ENCODE assay signal across 26 cellular contexts in the genomic region with DNA sequence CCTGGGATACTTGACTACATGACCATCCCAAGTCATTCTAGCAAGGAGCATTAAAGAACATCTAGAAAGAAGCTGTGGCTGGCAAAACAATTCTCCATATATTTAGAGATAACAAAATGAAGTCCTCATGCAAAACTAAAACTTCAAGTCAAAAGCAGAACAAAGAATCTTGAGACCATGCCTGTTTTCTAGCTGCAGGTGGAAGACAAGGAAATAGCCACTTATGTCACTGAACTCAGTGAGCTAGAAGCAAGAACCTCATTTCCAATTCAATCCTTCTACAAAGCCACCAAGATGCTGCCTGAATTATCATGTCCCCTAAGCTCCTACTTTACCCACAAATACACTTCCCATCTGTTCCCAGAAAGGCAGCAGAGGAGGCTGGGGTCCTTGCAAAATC. TPM values are rescaled to one million over a fixed set of nuclear protein-coding genes. Genes with fewer than 3 reads are reported as not detected.
DNase-seq lines count a peak whose midpoint lies in the region; ATAC-seq and TF ChIP-seq lines count a peak whose summit lies in the region.
"Had no signal": no experiment of that assay in that cellular context is flagged by ENCODE, and none has a peak within 500 bp of the region (broad histone marks: within the 10 kb centered on the region; RNA-seq: fewer than 3 reads in every experiment).

No MANE protein-coding gene starts in this region.

- no peak overlapping the region for H2BK120ac ChIP-seq in trophoblast cell (ENCODE audit: insufficient read depth, low read length, poor library complexity)

- H3K4me3 ChIP-seq in trophoblast cell (ENCODE audit: low read depth, low read length): no peak overlapping the region
- H3K4me3 ChIP-seq: BLaER1 treated with 17β-estradiol and CSF1 and Interleukin-3, amounts not matched to agents 10 nM and 100 nM; gastrocnemius medialis; left ventricle myocardium inferior; pancreas; smooth muscle cell; suprapubic skin had no signal

- H3K9me3 ChIP-seq in trophoblast cell (ENCODE audit: insufficient read depth, low read depth, low read length): no peaks in the 10 kb centered on the region
- H3K9me3 ChIP-seq: gastrocnemius medialis, left ventricle myocardium inferior, pancreas, suprapubic skin had no signal

- no peak overlapping the region for H4K8ac ChIP-seq in trophoblast cell (ENCODE audit: low read depth, low read length)

- H3K79me2 ChIP-seq in trophoblast cell (ENCODE audit: control insufficient read depth, insufficient read depth, low read length, poor library complexity): peaks cover 4% of the 10 kb centered on the region

- H2BK5ac ChIP-seq in trophoblast cell (ENCODE audit: low read depth, low read length, poor library complexity): no peak overlapping the region

- ATAC-seq in GM21390 (IDR thresholded peaks at IDR 0.05; ENCODE audit: unreplicated experiment) (peak; percentile 38), HG03159 (IDR thresholded peaks at IDR 0.05; ENCODE audit: unreplicated experiment) (peak; percentile 37), GM21717 (IDR thresholded peaks at IDR 0.05; ENCODE audit: unreplicated experiment) (no peak), HG03280 (IDR thresholded peaks at IDR 0.05; ENCODE audit: unreplicated experiment) (no peak)
- ATAC-seq: gastrocnemius medialis; pancreas; PC-3; Right ventricle myocardium inferior; stimulated activated effector memory CD8-positive, alpha-beta T cell treated with anti-CD3 and anti-CD28 coated beads, Interleukin-12 subunit alpha, Interleukin-12 subunit beta, amount 100 ng/mL, for 72 hours had no signal

- H3K79me1 ChIP-seq in trophoblast cell (ENCODE audit: low read length): no peaks in the 10 kb centered on the region

- H4K12ac ChIP-seq in trophoblast cell (ENCODE audit: low read depth, low read length): no peak overlapping the region

- no peak overlapping the region for H2AFZ ChIP-seq in trophoblast cell (ENCODE audit: insufficient read depth, low read length, poor library complexity)

- H3K4me1 ChIP-seq in trophoblast cell (ENCODE audit: control insufficient read depth in 1 of 2, insufficient read depth in 2 of 2, low read length in 2 of 2): no peaks in the 10 kb centered on the region

- no peaks in the 10 kb centered on the region for H3K36me3 ChIP-seq in trophoblast cell (ENCODE audit: control insufficient read depth in 1 of 2, insufficient read depth in 2 of 2, low read length in 2 of 2)
- H3K36me3 ChIP-seq: gastrocnemius medialis, pancreas, suprapubic skin, WERI-Rb-1 had no signal

- H3K23ac ChIP-seq in trophoblast cell (ENCODE audit: low read length): no peak overlapping the region

- no peak overlapping the region for H3K18ac ChIP-seq in trophoblast cell (ENCODE audit: low read length)

- TF ChIP-seq CTCF in GM13977 (IDR thresholded peaks at IDR 0.05; ENCODE audit: extremely low read depth, insufficient read depth, missing control alignments): no peak

- H3K4ac ChIP-seq in trophoblast cell (ENCODE audit: low read depth, low read length): peak overlapping the region; percentile 77

- H3K27me3 ChIP-seq in trophoblast cell (ENCODE audit: insufficient read depth, low read length): no peaks in the 10 kb centered on the region
- H3K27me3 ChIP-seq: BLaER1 treated with 17β-estradiol and CSF1 and Interleukin-3, amounts not matched to agents 10 nM and 100 nM; gastrocnemius medialis; pancreas; suprapubic skin had no signal

- H3K14ac ChIP-seq in trophoblast cell (ENCODE audit: low read length): no peak overlapping the region

- H2BK12ac ChIP-seq in trophoblast cell (ENCODE audit: low read length): no peak overlapping the region

- DNase-seq in GM13977 (ENCODE audit: low spot score): peak; percentile 22
- no peak for DNase-seq in trophoblast cell
- no peak for DNase-seq in NCI-H774 (lab: John Stamatoyannopoulos, UW)
- DNase-seq: activated CD4-positive, alpha-beta T cell treated with anti-CD3 and anti-CD28 coated beads, Interleukin-2, amount 50 U/mL, for 48 hours; activated CD8-positive, alpha-beta memory T cell treated with anti-CD3 and anti-CD28 coated beads, Interleukin-2, amount 50 U/mL, for 48 hours; central memory CD4-positive, alpha-beta T cell; gastrocnemius medialis; GOT3; hypothalamus; left ventricle myocardium inferior; NCI-H1105; NCI-H2029; NCI-H345; pancreas; PC-3; T-helper 9 cell; WERI-Rb-1 had no signal

- H2AK5ac ChIP-seq in trophoblast cell (ENCODE audit: low read length): no peak overlapping the region

- no peak overlapping the region for H3K4me2 ChIP-seq in trophoblast cell (ENCODE audit: low read length)
- H3K4me2 ChIP-seq: BLaER1 treated with 17β-estradiol and CSF1 and Interleukin-3, amounts not matched to agents 10 nM and 100 nM; smooth muscle cell had no signal

- H3K27ac ChIP-seq in trophoblast cell (ENCODE audit: low read depth, low read length): no peak overlapping the region
- H3K27ac ChIP-seq: BLaER1 treated with 17β-estradiol and CSF1 and Interleukin-3, amounts not matched to agents 10 nM and 100 nM; gastrocnemius medialis; pancreas; suprapubic skin; WERI-Rb-1 had no signal

- in situ Hi-C loops in GM13977 (cut with MboI; ENCODE audit: low pct_unique_long_range_greater_than_20kb, low sequenced_read_pairs, unreplicated experiment): no loop called here

- H4K91ac ChIP-seq in trophoblast cell (ENCODE audit: low read depth, low read length): no peak overlapping the region

- no peak overlapping the region for H3K9ac ChIP-seq in trophoblast cell (ENCODE audit: low read length)
- H3K9ac ChIP-seq: BLaER1 treated with 17β-estradiol and CSF1 and Interleukin-3, amounts not matched to agents 10 nM and 100 nM had no signal

RNA-seq across cellular contexts. Expression of a gene that starts 13.8 kb away (rescaled TPM):
- 15.8 and 16.9 TPM in 2 replicates for polyA plus RNA-seq in trophoblast cell (2013)

Comparison
In these comparisons a context has a peak if more than half of its experiments do, and no peak if none do; other contexts are left out.
1. ATAC-seq: peak in GM21390 (single experiment) and HG03159 (single experiment); none in GM21717 (single experiment) and HG03280 (single experiment).